In the genomic region with DNA sequence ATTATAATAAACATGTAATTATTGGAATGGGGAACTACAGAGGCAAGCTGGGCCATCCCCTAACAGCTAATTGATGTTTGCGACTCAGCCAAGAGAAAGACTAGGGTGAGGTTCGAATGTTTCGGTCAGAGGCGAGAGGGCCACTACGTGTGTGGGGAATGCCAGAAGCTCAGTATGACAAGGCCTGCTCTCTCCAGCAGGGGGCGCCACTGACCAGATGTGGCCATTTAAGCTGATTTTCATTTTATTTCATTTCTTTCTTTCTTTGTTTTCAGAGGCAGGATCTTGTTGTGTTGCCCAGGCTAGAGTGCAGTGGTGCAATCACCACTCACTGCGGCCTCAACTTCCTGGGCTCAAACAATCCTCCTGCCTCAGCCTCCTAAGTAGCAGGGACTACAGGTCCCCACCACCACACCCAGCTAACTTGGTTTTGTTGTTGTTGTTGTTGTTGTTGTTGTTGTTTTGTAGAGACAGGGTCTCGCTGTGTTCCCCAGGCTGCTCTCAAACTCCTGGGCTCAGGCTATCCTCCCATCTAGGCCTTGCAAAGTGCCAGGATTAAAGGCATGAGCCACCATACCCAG, we compare ENCODE assay signal across 8 cellular contexts. TPM values are rescaled to one million over a fixed set of nuclear protein-coding genes. Genes with fewer than 3 reads are reported as not detected.
DNase-seq lines count a peak whose midpoint lies in the region; ATAC-seq and TF ChIP-seq lines count a peak whose summit lies in the region.

No MANE protein-coding gene starts in this region.

- no peaks in the 10 kb centered on the region for H4K20me1 ChIP-seq in fibroblast of lung (ENCODE audit: control insufficient read depth, extremely low read depth, insufficient read depth, low read length)

- no peak overlapping the region for H3K27ac ChIP-seq in fibroblast of lung (ENCODE audit: insufficient read depth, low read length)

- no peak for ATAC-seq in HG03460 (IDR thresholded peaks at IDR 0.05; ENCODE audit: unreplicated experiment)

- H3K4me1 ChIP-seq in fibroblast of lung (ENCODE audit: control insufficient read depth, extremely low read depth, insufficient read depth, low read length), result no peaks in the 10 kb centered on the region

- DNase-seq in activated T-cell treated with anti-CD3 and anti-CD28 coated beads for 1 hour (ENCODE audit: low read depth) (peak; percentile 36), activated T-cell treated with anti-CD3 and anti-CD28 coated beads for 4 hours (no peak), fibroblast of lung (ENCODE audit: low read depth in 2 of 2) (peak in 1 of 2 donors; percentile 57), middle frontal gyrus (ENCODE audit: extremely low spot score, low spot score) (no peak), GM19240 (ENCODE audit: insufficient read length, low spot score) (no peak)
- peak; percentile 11 for DNase-seq in activated CD4-positive, alpha-beta T cell treated with anti-CD3 and anti-CD28 coated beads for 1 hour
- DNase-seq in stimulated activated CD8-positive, alpha-beta memory T cell treated with anti-CD3 and anti-CD28 coated beads, Interleukin-15, amount 100 ng/mL, for 48 hours (ENCODE audit: low read depth in 2 of 2), result peak; percentile 10 to 20

- no peak overlapping the region for H3K4me3 ChIP-seq in fibroblast of lung (replicated peaks in 1 of 4; ENCODE audit: control extremely low read depth in 1 of 4, insufficient read depth in 1 of 4, low read depth in 3 of 4, low read length in 4 of 4)

- H3K79me2 ChIP-seq in fibroblast of lung (ENCODE audit: control insufficient read depth, insufficient read depth, low read length), result no peaks in the 10 kb centered on the region

- peak; percentile 40 to 66 for TF ChIP-seq CTCF in fibroblast of lung (conservative IDR thresholded peaks at IDR 0.05 in 1 of 2, IDR thresholded peaks at IDR 0.05 in 1 of 2; ENCODE audit: low read depth in 1 of 2, low read length in 2 of 2)

- H3K27me3 ChIP-seq in fibroblast of lung (ENCODE audit: control insufficient read depth, insufficient read depth, low read length), result no peaks in the 10 kb centered on the region

- no peak overlapping the region for H2AFZ ChIP-seq in fibroblast of lung (ENCODE audit: low read length)

- no peak overlapping the region for H3K9ac ChIP-seq in fibroblast of lung (ENCODE audit: insufficient read depth, low read length)

- H3K4me2 ChIP-seq in fibroblast of lung (ENCODE audit: extremely low read depth, insufficient read depth, low read length), result no peak overlapping the region

- no peaks in the 10 kb centered on the region for H3K36me3 ChIP-seq in fibroblast of lung (ENCODE audit: control insufficient read depth, insufficient read depth, low read length)

- no peaks in the 10 kb centered on the region for H3K9me3 ChIP-seq in fibroblast of lung (ENCODE audit: control insufficient read depth, insufficient read depth, low read depth, low read length)

RNA-seq across cellular contexts. Expression of gene TMEM130, which starts 38.1 kb away (rescaled TPM):
- 0.26 and 0.66 TPM in 2 replicates for total RNA-seq in fibroblast of lung
- 0.95 and 2.6 TPM in 2 replicates for polyA plus RNA-seq in fibroblast of lung
- polyA plus RNA-seq in fibroblast of lung (2012), result 1.8 and 4.8 TPM in 2 replicates
- polyA minus RNA-seq in fibroblast of lung (ENCODE audit: low replicate concordance), result 1.3 and 16.4 TPM in 2 replicates

RNA-seq across cellular contexts. Expression of gene TRRAP, which starts 46.6 kb away (rescaled TPM):
- 14.4 and 20.6 TPM in 2 replicates for total RNA-seq in fibroblast of lung
- 11.3 and 17.6 TPM in 2 replicates for polyA plus RNA-seq in fibroblast of lung
- polyA plus RNA-seq in fibroblast of lung (2012), result 12.9 and 14.9 TPM in 2 replicates
- polyA minus RNA-seq in fibroblast of lung (ENCODE audit: low replicate concordance), result 64.0 and 86.9 TPM in 2 replicates

Comparison
In these comparisons a context has a peak if more than half of its experiments do, and no peak if none do; other contexts are left out.
1. DNase-seq: peak in activated T-cell treated with anti-CD3 and anti-CD28 coated beads for 1 hour (single experiment), activated CD4-positive, alpha-beta T cell treated with anti-CD3 and anti-CD28 coated beads for 1 hour (single experiment) and stimulated activated CD8-positive, alpha-beta memory T cell treated with anti-CD3 and anti-CD28 coated beads, Interleukin-15, amount 100 ng/mL, for 48 hours (2 of 2); none in activated T-cell treated with anti-CD3 and anti-CD28 coated beads for 4 hours (single experiment), middle frontal gyrus (single experiment) and GM19240 (single experiment).